In genomic region chr4:151014521-151015457, GRCh38 we compare ENCODE assay signal across 2 cellular contexts.
TF ChIP-seq lines count a peak whose summit lies in the region.

Gene LRBA (minus strand): TSS chr4:151015284. CDS start chr4:151014642, 642 bp downstream.

TF ChIP-seq in A549, 52 proteins besides CTCF, POLR2A, EP300 and RAD21 (continued from another document):
- TF ChIP-seq REST (IDR thresholded peaks at IDR 0.05) (no peak), PBX3 (IDR thresholded peaks at IDR 0.05) (no peak), BCL3 (IDR thresholded peaks at IDR 0.05) (no peak), RNF2 (IDR thresholded peaks at IDR 0.05; ENCODE audit: borderline replicate concordance, low read depth) (no peak), NR3C1 (IDR thresholded peaks at IDR 0.05) (no peak), ATOH8 (CRISPR knock-in tag; IDR thresholded peaks at IDR 0.05; ENCODE audit: low read depth) (no peak), USF2 (IDR thresholded peaks at IDR 0.05) (no peak), CHD4 (IDR thresholded peaks at IDR 0.05; ENCODE audit: borderline replicate concordance) (no peak), CEBPB (IDR thresholded peaks at IDR 0.05) (no peak), ZFP36 (IDR thresholded peaks at IDR 0.05; ENCODE audit: borderline replicate concordance, partially characterized antibody) (no peak), FOSB (CRISPR knock-in tag; IDR thresholded peaks at IDR 0.05) (no peak)
TF ChIP-seq in A549: peak in this region for 0.

TF ChIP-seq in WTC11, 78 proteins besides CTCF, POLR2A, EP300 and RAD21 (continued from another document):
- TF ChIP-seq ZNF281 (CRISPR knock-in tag; IDR thresholded peaks at IDR 0.05) (0 out of 2 replicates have a peak, but pooled peaks have one; percentile 56), MAX (CRISPR knock-in tag; IDR thresholded peaks at IDR 0.05) (peak; percentile 43; the same call in 1 of the 2 replicates), SP1 (CRISPR knock-in tag; conservative IDR thresholded peaks at IDR 0.05) (peak; percentile 38; the same call in 1 of the 2 replicates), CREB1 (CRISPR knock-in tag; IDR thresholded peaks at IDR 0.05) (no peak), ZBTB43 (CRISPR knock-in tag; IDR thresholded peaks at IDR 0.05) (0 out of 2 replicates have a peak, but pooled peaks have one; percentile 55)
